Comparison of ENCODE assay signal across 28 cellular contexts in the genomic region with DNA sequence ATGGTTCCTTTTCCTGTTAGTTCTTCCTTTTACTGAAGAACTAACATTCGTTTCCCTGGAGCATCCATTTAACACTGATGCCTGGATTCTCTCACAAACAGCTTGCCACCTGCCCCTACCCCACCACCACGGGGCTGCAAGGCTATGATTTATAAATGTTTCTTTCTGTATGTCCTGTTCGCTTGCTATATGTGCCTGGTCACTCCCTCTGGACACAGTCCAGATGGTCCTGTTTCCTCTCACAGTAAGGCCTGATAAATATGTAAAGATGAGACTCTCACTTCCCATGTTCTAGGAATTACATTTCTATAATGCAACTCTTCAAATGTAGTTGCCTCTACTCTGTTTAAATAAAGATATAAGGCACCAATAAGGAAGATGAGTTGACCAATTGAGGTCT.
"Had no signal": no experiment of that assay in that cellular context is flagged by ENCODE, and none has a peak within 500 bp of the region (broad histone marks: within the 10 kb centered on the region; RNA-seq: fewer than 3 reads in every experiment).

No MANE protein-coding gene starts in this region.

- H3K27me3 ChIP-seq: breast epithelium, ovary, right lobe of liver had no signal

- H3K4me1 Mint-ChIP-seq: activated CD4-positive, alpha-beta memory T cell treated with anti-CD3 and anti-CD28 coated beads, Interleukin-2, amount 10 ng/mL, durations not matched to agents 7 days and 5 days; activated CD4-positive, alpha-beta T cell treated with anti-CD3 and anti-CD28 coated beads, Interleukin-2, amount 10 ng/mL, durations not matched to agents 24 days and 14 days; activated naive CD4-positive, alpha-beta T cell treated with anti-CD3 and anti-CD28 coated beads, Interleukin-2, amount 50 U/mL, for 24 hours; activated naive CD8-positive, alpha-beta T cell treated with anti-CD3 and anti-CD28 coated beads, Interleukin-2, amount 50 U/mL, for 24 hours had no signal

- H3K36me3 Mint-ChIP-seq: activated naive CD4-positive, alpha-beta T cell treated with anti-CD3 and anti-CD28 coated beads, Interleukin-2, amount 50 U/mL, for 24 hours; T-cell had no signal

- H3K4me1 ChIP-seq: breast epithelium, heart left ventricle, left ventricle myocardium inferior, right lobe of liver, tibial nerve had no signal

- H3K27ac ChIP-seq: breast epithelium, heart left ventricle, left ventricle myocardium inferior, ovary, right lobe of liver, tibial nerve had no signal

- H3K4me3 ChIP-seq: breast epithelium, heart left ventricle, left ventricle myocardium inferior, lung, ovary, right lobe of liver, tibial nerve had no signal

- H3K27ac Mint-ChIP-seq: activated CD4-positive, alpha-beta memory T cell treated with anti-CD3 and anti-CD28 coated beads, Interleukin-2, amount 10 ng/mL, durations not matched to agents 7 days and 5 days; activated CD4-positive, alpha-beta T cell treated with anti-CD3 and anti-CD28 coated beads, Interleukin-2, amount 10 ng/mL, durations not matched to agents 24 days and 14 days; activated naive CD4-positive, alpha-beta T cell treated with anti-CD3 and anti-CD28 coated beads, Interleukin-2, amount 50 U/mL, for 24 hours; activated naive CD8-positive, alpha-beta T cell treated with anti-CD3 and anti-CD28 coated beads, Interleukin-2, amount 50 U/mL, for 24 hours; activated T-cell treated with anti-CD3 and anti-CD28 coated beads, Interleukin-2, amount 50 U/mL, for 24 hours; activated T-helper 2 cell treated with anti-CD3 and anti-CD28 coated beads, Interferon-gamma antibody, Interleukin-2, Interleukin-4, amounts not matched to agents 10 μg/mL and 5 μg/mL and 100 μg/mL, durations not matched to agents 14 hours and 24 hours and 36 hours; nephron progenitor cell; progenitor cell of endocrine pancreas; T-cell; T-helper 2 cell treated with Interferon-gamma antibody and Interleukin-4, amounts not matched to agents 5 μg/mL and 100 μg/mL, for 36 hours had no signal

- H3K36me3 ChIP-seq: breast epithelium, heart left ventricle, left ventricle myocardium inferior, ovary, right lobe of liver, tibial nerve had no signal

- ATAC-seq: activated naive CD8-positive, alpha-beta T cell treated with anti-CD3 and anti-CD28 coated beads, Interleukin-2, amount 50 U/mL, for 24 hours; esophagus mucosa; heart left ventricle; right lobe of liver; T-cell had no signal

- H3K4me3 Mint-ChIP-seq: activated CD4-positive, alpha-beta memory T cell treated with anti-CD3 and anti-CD28 coated beads, Interleukin-2, amount 10 ng/mL, durations not matched to agents 7 days and 5 days; activated CD4-positive, alpha-beta T cell treated with anti-CD3 and anti-CD28 coated beads, Interleukin-2, amount 10 ng/mL, durations not matched to agents 24 days and 14 days; activated naive CD4-positive, alpha-beta T cell treated with anti-CD3 and anti-CD28 coated beads, Interleukin-2, amount 50 U/mL, for 24 hours; activated naive CD8-positive, alpha-beta T cell treated with anti-CD3 and anti-CD28 coated beads, Interleukin-2, amount 50 U/mL, for 24 hours; activated T-cell treated with anti-CD3 and anti-CD28 coated beads, Interleukin-2, amount 50 U/mL, for 24 hours; nephron progenitor cell; T-cell; T-helper 2 cell treated with Interferon-gamma antibody and Interleukin-4, amounts not matched to agents 5 μg/mL and 100 μg/mL, for 36 hours had no signal

- DNase-seq: activated CD4-positive, alpha-beta memory T cell treated with anti-CD3 and anti-CD28 coated beads, Interleukin-2, amount 10 ng/mL, durations not matched to agents 7 days and 5 days; activated CD4-positive, alpha-beta T cell treated with anti-CD3 and anti-CD28 coated beads, Interleukin-2, amount 10 ng/mL, durations not matched to agents 24 days and 14 days; activated CD4-positive, CD25-positive, alpha-beta regulatory T cell treated with anti-CD3 and anti-CD28 coated beads, Interleukin-2, amount 50 U/mL, for 72 hours; activated CD8-positive, alpha-beta memory T cell treated with anti-CD3 and anti-CD28 coated beads, Interleukin-2, amount 50 U/mL, for 48 hours; activated naive CD8-positive, alpha-beta T cell treated with anti-CD3 and anti-CD28 coated beads, Interleukin-2, amount 50 U/mL, for 24 hours; activated T-cell treated with anti-CD3 and anti-CD28 coated beads, Interleukin-2, amount 50 U/mL, for 24 hours; amygdala; central memory CD4-positive, alpha-beta T cell; effector memory CD4-positive, alpha-beta T cell; foreskin fibroblast; heart left ventricle; hypothalamus; kidney glomerular epithelial cell; left ventricle myocardium inferior; nephron progenitor cell; ovary; right lobe of liver; stimulated activated CD4-positive, alpha-beta T cell treated with anti-CD3 and anti-CD28 coated beads, Interleukin-2, amount 100 ng/mL, for 48 hours; stimulated activated naive CD4-positive, alpha-beta T cell treated with Interleukin-2 at 50 U/mL for 16 hours; T-cell had no signal

- H3K9me3 ChIP-seq: breast epithelium, heart left ventricle, left ventricle myocardium inferior, ovary, right lobe of liver had no signal

- H3K9me3 Mint-ChIP-seq: activated CD4-positive, alpha-beta memory T cell treated with anti-CD3 and anti-CD28 coated beads, Interleukin-2, amount 10 ng/mL, durations not matched to agents 7 days and 5 days; activated CD4-positive, alpha-beta T cell treated with anti-CD3 and anti-CD28 coated beads, Interleukin-2, amount 10 ng/mL, durations not matched to agents 24 days and 14 days; activated naive CD4-positive, alpha-beta T cell treated with anti-CD3 and anti-CD28 coated beads, Interleukin-2, amount 50 U/mL, for 24 hours; activated naive CD8-positive, alpha-beta T cell treated with anti-CD3 and anti-CD28 coated beads, Interleukin-2, amount 50 U/mL, for 24 hours; activated T-cell treated with anti-CD3 and anti-CD28 coated beads, Interleukin-2, amount 50 U/mL, for 24 hours; activated T-helper 2 cell treated with anti-CD3 and anti-CD28 coated beads, Interferon-gamma antibody, Interleukin-2, Interleukin-4, amounts not matched to agents 10 μg/mL and 5 μg/mL and 100 μg/mL, durations not matched to agents 14 hours and 24 hours and 36 hours; T-cell; T-helper 2 cell treated with Interferon-gamma antibody and Interleukin-4, amounts not matched to agents 5 μg/mL and 100 μg/mL, for 36 hours had no signal
